In the genomic region with DNA sequence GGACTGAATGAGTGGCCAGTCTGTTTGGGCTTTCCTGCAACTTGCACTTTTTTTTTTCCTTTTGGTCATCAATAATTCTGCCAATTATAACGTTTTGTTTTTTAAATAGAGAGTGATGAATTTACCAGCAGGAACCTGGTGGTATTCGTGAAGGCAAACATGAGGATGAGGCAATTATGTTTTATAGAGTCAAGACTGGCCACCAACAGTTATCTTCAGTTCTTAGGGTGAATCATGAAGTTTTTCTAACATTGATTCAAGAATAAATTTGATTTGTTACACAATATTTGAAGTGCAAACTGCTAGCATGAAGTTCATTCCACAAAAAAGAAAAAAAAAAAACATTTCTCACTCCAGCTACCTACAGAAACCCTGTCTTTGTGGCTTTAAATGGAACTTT, we compare ENCODE assay signal across 19 cellular contexts.
"Had no signal": no experiment of that assay in that cellular context is flagged by ENCODE, and none has a peak within 500 bp of the region (broad histone marks: within the 10 kb centered on the region; RNA-seq: fewer than 3 reads in every experiment).

No MANE protein-coding gene starts in this region.

- H3K36me3 Mint-ChIP-seq: naive thymus-derived CD8-positive, alpha-beta T cell; stimulated activated effector memory CD8-positive, alpha-beta T cell treated with anti-CD3 and anti-CD28 coated beads, Interleukin-12 subunit alpha, Interleukin-12 subunit beta, amount 100 ng/mL, for 72 hours had no signal

- DNase-seq: effector memory CD8-positive, alpha-beta T cell; foreskin fibroblast; glutamatergic neuron; left colon; naive thymus-derived CD8-positive, alpha-beta T cell; sigmoid colon; small intestine; stimulated activated CD4-positive, alpha-beta T cell treated with anti-CD3 and anti-CD28 coated beads, Interleukin-4, amount 100 ng/mL, for 1 hour; stimulated activated CD8-positive, alpha-beta memory T cell treated with anti-CD3 and anti-CD28 coated beads, Interleukin-4, amount 100 ng/mL, for 48 hours; stimulated activated naive CD8-positive, alpha-beta T cell treated with anti-CD3 and anti-CD28 coated beads, Interleukin-15, Interleukin-2, amounts not matched to agents 100 U/mL and 50 U/mL, for 24 hours; tibial artery; upper lobe of left lung had no signal

- H3K9me3 Mint-ChIP-seq: stimulated activated effector memory CD8-positive, alpha-beta T cell treated with anti-CD3 and anti-CD28 coated beads, Interleukin-12 subunit alpha, Interleukin-12 subunit beta, amount 100 ng/mL, for 72 hours had no signal

- H3K36me3 ChIP-seq: esophagus muscularis mucosa, gastroesophageal sphincter, neutrophil, sigmoid colon, suprapubic skin, tibial artery, upper lobe of left lung, vagina had no signal

- H3K27me3 ChIP-seq: esophagus muscularis mucosa, gastroesophageal sphincter, neutrophil, sigmoid colon, suprapubic skin, tibial artery, upper lobe of left lung, vagina had no signal

- H3K4me1 Mint-ChIP-seq: naive thymus-derived CD8-positive, alpha-beta T cell; stimulated activated effector memory CD8-positive, alpha-beta T cell treated with anti-CD3 and anti-CD28 coated beads, Interleukin-12 subunit alpha, Interleukin-12 subunit beta, amount 100 ng/mL, for 72 hours had no signal

- H3K4me1 ChIP-seq: esophagus muscularis mucosa, gastroesophageal sphincter, sigmoid colon, upper lobe of left lung, vagina had no signal

- ATAC-seq: effector memory CD8-positive, alpha-beta T cell; gastroesophageal sphincter; left colon; naive thymus-derived CD8-positive, alpha-beta T cell; stimulated activated effector memory CD8-positive, alpha-beta T cell treated with anti-CD3 and anti-CD28 coated beads, Interleukin-12 subunit alpha, Interleukin-12 subunit beta, amount 100 ng/mL, for 72 hours; stimulated activated naive CD8-positive, alpha-beta T cell treated with anti-CD3 and anti-CD28 coated beads, Interleukin-15, Interleukin-2, amounts not matched to agents 100 U/mL and 50 U/mL, for 24 hours had no signal

- H3K4me3 ChIP-seq: esophagus muscularis mucosa, gastroesophageal sphincter, sigmoid colon, suprapubic skin, tibial artery, upper lobe of left lung, vagina had no signal

- H3K9me3 ChIP-seq: esophagus muscularis mucosa, gastroesophageal sphincter, neutrophil, sigmoid colon, suprapubic skin, tibial artery, upper lobe of left lung, vagina had no signal

- H3K4me3 Mint-ChIP-seq: effector memory CD8-positive, alpha-beta T cell; naive thymus-derived CD8-positive, alpha-beta T cell; stimulated activated effector memory CD8-positive, alpha-beta T cell treated with anti-CD3 and anti-CD28 coated beads, Interleukin-12 subunit alpha, Interleukin-12 subunit beta, amount 100 ng/mL, for 72 hours had no signal

- H3K27ac Mint-ChIP-seq: effector memory CD8-positive, alpha-beta T cell; naive thymus-derived CD8-positive, alpha-beta T cell; stimulated activated effector memory CD8-positive, alpha-beta T cell treated with anti-CD3 and anti-CD28 coated beads, Interleukin-12 subunit alpha, Interleukin-12 subunit beta, amount 100 ng/mL, for 72 hours had no signal

- H3K27me3 Mint-ChIP-seq: effector memory CD8-positive, alpha-beta T cell had no signal

- H3K27ac ChIP-seq: epithelial cell of prostate, esophagus muscularis mucosa, gastroesophageal sphincter, neutrophil, sigmoid colon, suprapubic skin, tibial artery, upper lobe of left lung, vagina had no signal
